In genomic region chr4:152479428-152480026, GRCh38 we compare ENCODE assay signal across 15 cellular contexts. TPM values are rescaled to one million over a fixed set of nuclear protein-coding genes. Genes with fewer than 3 reads are reported as not detected.
DNase-seq lines count a peak whose midpoint lies in the region; ATAC-seq and TF ChIP-seq lines count a peak whose summit lies in the region.
"Had no signal": no experiment of that assay in that cellular context is flagged by ENCODE, and none has a peak within 500 bp of the region (broad histone marks: within the 10 kb centered on the region; RNA-seq: fewer than 3 reads in every experiment).

No MANE protein-coding gene starts in this region.

- H3K27me3 ChIP-seq in RWPE2 (ENCODE audit: insufficient read depth, poor library complexity, severe bottlenecking) (no peaks in the 10 kb centered on the region), gastroesophageal sphincter (no peaks in the 10 kb centered on the region), parathyroid adenoma (ENCODE audit: control insufficient read depth, insufficient read depth, low read length) (no peaks in the 10 kb centered on the region), neural progenitor cell (no peaks in the 10 kb centered on the region)
- H3K27me3 ChIP-seq: cardiac muscle cell, esophagus squamous epithelium had no signal

- TF ChIP-seq CTCF in RWPE2 (IDR thresholded peaks at IDR 0.05; ENCODE audit: poor library complexity, severe bottlenecking) (no peak), gastroesophageal sphincter (IDR thresholded peaks at IDR 0.05) (no peak), parathyroid adenoma (IDR thresholded peaks at IDR 0.05) (no peak), neural progenitor cell (IDR thresholded peaks at IDR 0.05) (no peak)

- TF ChIP-seq EP300 in gastroesophageal sphincter (IDR thresholded peaks at IDR 0.05) = no peak

- no peaks in the 10 kb centered on the region for H3K4me1 Mint-ChIP-seq in neural progenitor cell

- no peak overlapping the region for H3K27ac Mint-ChIP-seq in neural progenitor cell
- H3K27ac Mint-ChIP-seq: activated CD4-positive, alpha-beta T cell treated with anti-CD3 and anti-CD28 coated beads, Interleukin-2, amount 10 ng/mL, durations not matched to agents 24 days and 14 days had no signal

- no peaks in the 10 kb centered on the region for H3K36me3 ChIP-seq in RWPE2 (ENCODE audit: low read depth)
- H3K36me3 ChIP-seq in gastroesophageal sphincter = no peaks in the 10 kb centered on the region
- H3K36me3 ChIP-seq in parathyroid adenoma (ENCODE audit: control insufficient read depth, insufficient read depth, low read length) = no peaks in the 10 kb centered on the region
- no peaks in the 10 kb centered on the region for H3K36me3 ChIP-seq in neural progenitor cell
- H3K36me3 ChIP-seq: cardiac muscle cell, esophagus squamous epithelium had no signal

- H3K4me2 ChIP-seq in parathyroid adenoma (ENCODE audit: low read length) (no peak overlapping the region), neural progenitor cell (no peak overlapping the region)

- H3F3A ChIP-seq in neural progenitor cell (ENCODE audit: low read depth) = no peaks in the 10 kb centered on the region

- no peaks in the 10 kb centered on the region for H3K27me3 Mint-ChIP-seq in neural progenitor cell (ENCODE audit: insufficient read depth, low read depth)
- H3K27me3 Mint-ChIP-seq: activated CD4-positive, alpha-beta T cell treated with anti-CD3 and anti-CD28 coated beads, Interleukin-2, amount 10 ng/mL, durations not matched to agents 24 days and 14 days; CD8-positive, alpha-beta memory T cell had no signal

- H3K9me3 Mint-ChIP-seq in neural progenitor cell = peaks cover 5% of the 10 kb centered on the region
- H3K9me3 Mint-ChIP-seq: CD8-positive, alpha-beta memory T cell had no signal

- H3K9ac ChIP-seq in parathyroid adenoma = no peak overlapping the region
- no peak overlapping the region for H3K9ac ChIP-seq in neural progenitor cell

- H3K4me3 ChIP-seq in RWPE2 (ENCODE audit: severe bottlenecking) (no peak overlapping the region), gastroesophageal sphincter (no peak overlapping the region), parathyroid adenoma (ENCODE audit: low read depth, low read length) (no peak overlapping the region), neural progenitor cell (no peak overlapping the region)
- H3K4me3 ChIP-seq: cardiac muscle cell, esophagus squamous epithelium, lung had no signal

- 72 to 82% methylated on average over 5 of the region's 5 CpGs for WGBS in gastroesophageal sphincter (ENCODE audit: low coverage in 1 of 2), 2 donors

- H3K9me3 ChIP-seq in RWPE2 (ENCODE audit: severe bottlenecking) (peaks cover 3% of the 10 kb centered on the region), gastroesophageal sphincter (no peaks in the 10 kb centered on the region), parathyroid adenoma (ENCODE audit: control insufficient read depth, low read length) (no peaks in the 10 kb centered on the region), neural progenitor cell (ENCODE audit: low read depth) (no peaks in the 10 kb centered on the region)
- H3K9me3 ChIP-seq: esophagus squamous epithelium had no signal

- H3K27ac ChIP-seq in RWPE2 (ENCODE audit: poor library complexity, severe bottlenecking) (peak overlapping the region; percentile 21), gastroesophageal sphincter (no peak overlapping the region), parathyroid adenoma (peak overlapping the region; percentile 42), neural progenitor cell (no peak overlapping the region)
- H3K27ac ChIP-seq: cardiac muscle cell, esophagus squamous epithelium had no signal

- no peak for TF ChIP-seq POLR2A in gastroesophageal sphincter (IDR thresholded peaks at IDR 0.05)

- H3K79me2 ChIP-seq in parathyroid adenoma (peaks cover 2% of the 10 kb centered on the region), neural progenitor cell (ENCODE audit: low read depth) (peaks cover 36% of the 10 kb centered on the region)

- ATAC-seq in RWPE2 (ENCODE audit: low read depth) (peak; percentile 57), gastroesophageal sphincter (peak; percentile 69)

- peaks cover 2% of the 10 kb centered on the region for H3K36me3 Mint-ChIP-seq in neural progenitor cell

- H3K4me1 ChIP-seq in RWPE2 (ENCODE audit: insufficient read depth, poor library complexity, severe bottlenecking) (peaks cover 20% of the 10 kb centered on the region), gastroesophageal sphincter (peaks cover 0 to 9% (median 3%) of the 10 kb centered on the region in 3 donors), parathyroid adenoma (no peaks in the 10 kb centered on the region), neural progenitor cell (peaks cover 11% of the 10 kb centered on the region)

- H3K4me3 Mint-ChIP-seq in neural progenitor cell = no peak overlapping the region
- H3K4me3 Mint-ChIP-seq: activated CD4-positive, alpha-beta T cell treated with anti-CD3 and anti-CD28 coated beads, Interleukin-2, amount 10 ng/mL, durations not matched to agents 24 days and 14 days; CD8-positive, alpha-beta memory T cell had no signal

- peaks cover 7% of the 10 kb centered on the region for H4K20me1 ChIP-seq in neural progenitor cell (ENCODE audit: low read depth)

- DNase-seq in H4 (ENCODE audit: low spot score) (peak; percentile 26), RWPE2 (ENCODE audit: low spot score) (no peak), NCI-H82 (lab: John Stamatoyannopoulos, UW) (no peak), neural progenitor cell (ENCODE audit: low spot score) (no peak)
- no peak for DNase-seq in stimulated activated CD4-positive, alpha-beta T cell treated with anti-CD3 and anti-CD28 coated beads, Interleukin-2, amount 100 ng/mL, for 48 hours
- DNase-seq: activated CD4-positive, alpha-beta T cell treated with anti-CD3 and anti-CD28 coated beads, Interleukin-2, amount 10 ng/mL, durations not matched to agents 24 days and 14 days; CD8-positive, alpha-beta memory T cell; esophagus squamous epithelium; GOT3; NCI-H1417 treated with DMSO at 0.1 percent for 48 hours; SW 1271 had no signal

- H2AFZ ChIP-seq in parathyroid adenoma (no peak overlapping the region), neural progenitor cell (replicated peaks) (no peak overlapping the region)

RNA-seq across cellular contexts. Expression of gene FBXW7, which starts 56.4 kb away (rescaled TPM):
- total RNA-seq in H4 (2014; rRNA removed; shearing (Covaris generic)) = 10.0 and 17.9 TPM in 2 replicates
- 100 to 1,000 TPM in 1 of 4 donors, 10 to 100 TPM in 3; 55.1 to 120 (median 85.5) TPM for total RNA-seq in gastroesophageal sphincter
- 43.9 TPM in 2 replicates for total RNA-seq in neural progenitor cell (ENCODE audit: low replicate concordance)

Comparison
In these comparisons a context has a peak if more than half of its experiments do, and no peak if none do; other contexts are left out.
1. H3K27ac ChIP-seq: peak in RWPE2 (single experiment) and parathyroid adenoma (single experiment); none in gastroesophageal sphincter (0 of 4) and neural progenitor cell (single experiment).